Comparison of ENCODE assay signal across 13 cellular contexts in the genomic region with DNA sequence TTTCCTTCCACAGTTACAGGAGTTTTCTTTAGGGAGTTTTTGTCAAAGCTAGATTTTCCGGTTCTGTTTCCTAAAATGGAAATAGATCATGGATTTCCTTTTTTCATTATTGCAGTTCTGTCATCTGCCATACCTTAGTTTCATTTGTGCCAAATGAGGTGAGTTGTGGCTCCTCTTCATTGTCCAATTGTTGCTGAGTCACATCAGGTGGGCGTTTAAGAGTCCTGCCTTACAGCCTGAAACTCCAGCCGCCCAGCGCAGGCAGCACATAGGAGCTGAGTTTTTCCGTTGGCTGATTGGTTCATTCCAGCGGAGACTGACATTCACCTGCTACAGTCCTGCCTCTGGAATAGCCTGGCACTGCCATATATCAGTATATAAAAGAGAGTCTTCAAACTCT. TPM values are rescaled to one million over a fixed set of nuclear protein-coding genes. Genes with fewer than 3 reads are reported as not detected.
DNase-seq lines count a peak whose midpoint lies in the region; ATAC-seq and TF ChIP-seq lines count a peak whose summit lies in the region.
"Had no signal": no experiment of that assay in that cellular context is flagged by ENCODE, and none has a peak within 500 bp of the region (broad histone marks: within the 10 kb centered on the region; RNA-seq: fewer than 3 reads in every experiment).

No MANE protein-coding gene starts in this region.

- ATAC-seq in HG02763 (IDR thresholded peaks at IDR 0.05; ENCODE audit: unreplicated experiment) (no peak), HG02885 (IDR thresholded peaks at IDR 0.05; ENCODE audit: poor library complexity, unreplicated experiment) (no peak)
- ATAC-seq: left colon had no signal

- H2AFZ ChIP-seq in osteoblast (ENCODE audit: low read length): no peak overlapping the region

- H3K79me2 ChIP-seq in osteoblast (ENCODE audit: insufficient read depth, low read length): peaks cover 60% of the 10 kb centered on the region

- no peaks in the 10 kb centered on the region for H3K9me3 ChIP-seq in BLaER1 treated with 17β-estradiol and CSF1 and Interleukin-3, amounts not matched to agents 10 nM and 100 nM (replicated peaks in 1 of 11)
- no peaks in the 10 kb centered on the region for H3K9me3 ChIP-seq in osteoblast (ENCODE audit: low read depth, low read length)

- H3K4me2 ChIP-seq in BLaER1 treated with 17β-estradiol and CSF1 and Interleukin-3, amounts not matched to agents 10 nM and 100 nM: peak overlapping the region; percentile 33 to 78 (median 64)
- H3K4me2 ChIP-seq in osteoblast (ENCODE audit: insufficient read depth, low read length): no peak overlapping the region

- no peak for TF ChIP-seq CTCF in osteoblast (IDR thresholded peaks at IDR 0.05; ENCODE audit: extremely low read depth, low read depth, low read length)

- peak overlapping the region in 7 of 11 experiments; percentile 0 to 60 (median 29); a peak in 11 of 22 replicates for H3K27ac ChIP-seq in BLaER1 treated with 17β-estradiol and CSF1 and Interleukin-3, amounts not matched to agents 10 nM and 100 nM
- peak overlapping the region; percentile 82 for H3K27ac ChIP-seq in osteoblast (ENCODE audit: low read depth, low read length)

- peaks cover 46 to 100% (median 96%) of the 10 kb centered on the region in 11 experiments; a peak in 21 of 22 replicates for H4K20me1 ChIP-seq in BLaER1 treated with 17β-estradiol and CSF1 and Interleukin-3, amounts not matched to agents 10 nM and 100 nM
- peaks cover 7% of the 10 kb centered on the region for H4K20me1 ChIP-seq in osteoblast (ENCODE audit: insufficient read depth, low read length)

- H3K4me3 ChIP-seq in BLaER1 treated with 17β-estradiol and CSF1 and Interleukin-3, amounts not matched to agents 10 nM and 100 nM: no peak overlapping the region
- no peak overlapping the region for H3K4me3 ChIP-seq in osteoblast (ENCODE audit: insufficient read depth, low read length)

- H3K9ac ChIP-seq in BLaER1 treated with 17β-estradiol and CSF1 and Interleukin-3, amounts not matched to agents 10 nM and 100 nM: peak overlapping the region in 7 of 11 experiments; percentile 10 to 37 (median 22); a peak in 8 of 22 replicates

- peak; percentile 60 for DNase-seq in NCI-H510A (lab: John Stamatoyannopoulos, UW)
- peak; percentile 54 for DNase-seq in dermis blood vessel endothelial cell
- DNase-seq in osteoblast (ENCODE audit: insufficient read length, low spot score, missing footprints): no peak
- DNase-seq in SIG-M5 treated with dmso at 0.1 percent for 504 hours (lab: John Stamatoyannopoulos, UW; ENCODE audit: unreplicated experiment): no peak
- no peak for DNase-seq in NOMO-1 (lab: John Stamatoyannopoulos, UW; ENCODE audit: unreplicated experiment in 2 of 2)
- DNase-seq: activated CD4-positive, alpha-beta T cell treated with anti-CD3 and anti-CD28 coated beads for 4 hours; cerebellar nuclear complex; DMS79 treated with DMSO at 0.1 percent for 48 hours; left colon; NCI-H526 had no signal

- H3K36me3 ChIP-seq in BLaER1 treated with 17β-estradiol and CSF1 and Interleukin-3, amounts not matched to agents 10 nM and 100 nM: peaks cover 9 to 79% (median 53%) of the 10 kb centered on the region in 11 experiments; a peak in 21 of 22 replicates
- no peaks in the 10 kb centered on the region for H3K36me3 ChIP-seq in osteoblast (ENCODE audit: insufficient read depth, low read length)

- H3K4me1 ChIP-seq in BLaER1 treated with 17β-estradiol and CSF1 and Interleukin-3, amounts not matched to agents 10 nM and 100 nM: peaks cover 23 to 65% (median 55%) of the 10 kb centered on the region in 10 experiments
- peaks cover 38% of the 10 kb centered on the region for H3K4me1 ChIP-seq in osteoblast (ENCODE audit: insufficient read depth, low read length)

- no peaks in the 10 kb centered on the region for H3K27me3 ChIP-seq in BLaER1 treated with 17β-estradiol and CSF1 and Interleukin-3, amounts not matched to agents 10 nM and 100 nM
- H3K27me3 ChIP-seq in osteoblast (ENCODE audit: insufficient read depth, low read length): no peaks in the 10 kb centered on the region

RNA-seq across cellular contexts. Expression of a gene that starts 14.1 kb away (rescaled TPM):
- total RNA-seq in dermis blood vessel endothelial cell: 34.1 and 64.7 TPM in 2 replicates
- 9.7 and 13.4 TPM in 2 replicates for total RNA-seq in osteoblast

RNA-seq across cellular contexts. Expression of a gene that starts 15.1 kb away (rescaled TPM):
- total RNA-seq in dermis blood vessel endothelial cell (12.8 and 13.8 TPM in 2 replicates), osteoblast (10.1 and 10.6 TPM in 2 replicates)

RNA-seq across cellular contexts. Expression of a gene that starts 45.4 kb away (rescaled TPM):
- total RNA-seq in dermis blood vessel endothelial cell (52.8 and 87.3 TPM in 2 replicates), osteoblast (42.7 and 50.3 TPM in 2 replicates)

Comparison
In these comparisons a context has a peak if more than half of its experiments do, and no peak if none do; other contexts are left out.
1. DNase-seq: peak in NCI-H510A (single experiment) and dermis blood vessel endothelial cell (single experiment); none in osteoblast (single experiment), SIG-M5 treated with dmso at 0.1 percent for 504 hours (single experiment) and NOMO-1 (0 of 2).